ENCODE assay signal across 8 cellular contexts in the genomic region with DNA sequence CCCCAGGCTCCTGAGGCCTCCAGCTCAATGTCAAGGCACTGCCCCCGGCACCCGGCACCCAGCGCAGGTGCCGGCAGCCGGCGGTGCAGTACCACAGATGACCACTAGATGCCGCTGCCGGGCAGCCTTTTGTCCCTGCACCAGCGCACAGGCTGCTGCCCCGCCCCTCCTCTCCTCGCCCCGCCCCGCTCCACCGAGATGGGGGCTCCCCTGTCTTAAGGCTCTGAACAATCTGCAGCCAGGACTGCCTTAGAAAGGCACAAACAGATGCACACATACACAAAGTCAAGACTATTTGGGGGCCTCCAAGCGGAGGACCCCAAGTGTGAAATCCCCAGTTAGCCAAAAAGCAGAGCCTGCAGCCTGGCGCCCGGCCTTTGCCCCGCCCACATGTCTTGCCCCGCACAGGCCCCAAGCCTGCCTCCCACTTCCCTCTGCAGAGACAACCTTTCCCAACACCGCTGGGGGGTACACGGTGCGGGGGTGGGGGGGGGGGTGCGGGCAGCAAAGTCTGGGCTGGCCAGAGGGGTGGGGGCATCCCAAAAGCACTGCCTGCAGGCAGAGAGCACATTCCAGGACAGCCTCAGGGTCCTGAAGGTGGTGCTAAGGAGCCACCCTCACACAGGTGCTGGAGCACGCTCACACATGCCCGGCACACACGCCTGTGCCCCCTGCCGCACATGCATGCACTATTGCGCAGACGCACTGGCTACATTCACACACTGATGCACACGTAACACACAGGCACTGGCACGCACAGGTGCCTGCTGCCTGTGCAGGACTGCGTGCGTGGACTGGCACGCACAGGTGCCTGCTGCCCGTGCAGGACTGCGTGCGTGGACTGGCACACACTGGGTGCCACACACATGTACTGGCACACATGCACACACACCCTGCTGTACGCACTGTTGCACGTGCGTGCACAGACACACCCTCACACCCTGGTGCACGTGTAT. TPM values are rescaled to one million over a fixed set of nuclear protein-coding genes. Genes with fewer than 3 reads are reported as not detected.
DNase-seq lines count a peak whose midpoint lies in the region; TF ChIP-seq lines count a peak whose summit lies in the region.

No MANE protein-coding gene starts in this region.

- no peak overlapping the region for H3K4me2 ChIP-seq in parathyroid adenoma (ENCODE audit: low read length)

- WGBS in transverse colon (ENCODE audit: low coverage in 1 of 2), 2 donors = 36% methylated on average over 30 of the region's 41 CpGs; no CpG with 5 or more reads in 1 of the 2 donors

- DNase-seq in NCI-H2081 (lab: John Stamatoyannopoulos, UW) (peak; percentile 33 to 47), NCI-H2081 treated with DMSO at 0.1 percent for 48 hours (lab: John Stamatoyannopoulos, UW) (no peak), HS-5 (ENCODE audit: low read depth) (peak; percentile 19), SK-MEL-5 (ENCODE audit: low read depth, low spot score) (peak; percentile 60), activated gamma-delta T cell treated with Interleukin-2 at 50 U/mL for 16 hours (peak; percentile 86), globus pallidus (ENCODE audit: low spot score) (peak; percentile 50), transverse colon (peak; percentile 80)

- TF ChIP-seq EP300 in transverse colon (IDR thresholded peaks at IDR 0.05; ENCODE audit: low read depth) = no peak

- H3K36me3 ChIP-seq in parathyroid adenoma (ENCODE audit: control insufficient read depth, insufficient read depth, low read length) (no peaks in the 10 kb centered on the region), transverse colon (no peaks in the 10 kb centered on the region)

- intact Hi-C loops in transverse colon (cut with DNase I; ENCODE audit: low total_unique reads) = loop anchor here (5.0 kb wide), 1 partner anchor 126 kb away; no protein-coding TSS in a partner anchor

- peak overlapping the region; percentile 22 for H2AFZ ChIP-seq in parathyroid adenoma

- TF ChIP-seq CTCF in parathyroid adenoma (IDR thresholded peaks at IDR 0.05) (peak; percentile 96), transverse colon (IDR thresholded peaks at IDR 0.05) (peak; percentile 97 to 100 (median 100))

- in situ Hi-C loops in SK-MEL-5 (cut with HindIII; ENCODE audit: low pct_unique_long_range_greater_than_20kb, low sequenced_read_pairs) (no loop called here), transverse colon (cut with MboI; ENCODE audit: low pct_ligation_motif_present in 1 of 4, low pct_unique_long_range_greater_than_20kb in 1 of 4, low sequenced_read_pairs in 3 of 4) (no loop called here)

- peaks cover 2% of the 10 kb centered on the region for H3K9me3 ChIP-seq in parathyroid adenoma (ENCODE audit: control insufficient read depth, low read length)
- H3K9me3 ChIP-seq in transverse colon = no peaks in the 10 kb centered on the region

- no peak for TF ChIP-seq POLR2A in transverse colon (IDR thresholded peaks at IDR 0.05)

- no peaks in the 10 kb centered on the region for H3K27me3 ChIP-seq in parathyroid adenoma (ENCODE audit: control insufficient read depth, insufficient read depth, low read length)
- no peaks in the 10 kb centered on the region for H3K27me3 ChIP-seq in transverse colon

- H3K4me1 ChIP-seq in parathyroid adenoma = peaks cover 16% of the 10 kb centered on the region
- H3K4me1 ChIP-seq in transverse colon = peaks cover 0 to 8% (median 2%) of the 10 kb centered on the region in 4 donors

- H3K4me3 ChIP-seq in parathyroid adenoma (ENCODE audit: low read depth, low read length) = no peak overlapping the region
- no peak overlapping the region for H3K4me3 ChIP-seq in transverse colon

- H3K27ac ChIP-seq in parathyroid adenoma (no peak overlapping the region), transverse colon (no peak overlapping the region)

- no peak overlapping the region for H3K9ac ChIP-seq in parathyroid adenoma

- H3K79me2 ChIP-seq in parathyroid adenoma = no peaks in the 10 kb centered on the region

RNA-seq across cellular contexts. Expression of a gene that starts 37.1 kb away (rescaled TPM):
- 0.45 and 0.58 TPM in 2 replicates for total RNA-seq in SK-MEL-5 (2014; rRNA removed; shearing (Covaris generic))
- polyA plus RNA-seq in SK-MEL-5 (2015; cell fraction: cytosol; rRNA removed) = 0.44 and 0.60 TPM in 2 replicates
- polyA plus RNA-seq in SK-MEL-5 (2015; cell fraction: nucleus; rRNA removed) = 4.8 and 6.2 TPM in 2 replicates
- 100 to 1,000 TPM; 104 to 240 (median 145) TPM for total RNA-seq in transverse colon

Comparison
In these comparisons a context has a peak if more than half of its experiments do, and no peak if none do; other contexts are left out.
1. RNA of a gene that starts 37.1 kb away (total RNA-seq): 104 to 240 TPM in transverse colon; 0.45 to 0.58 TPM in SK-MEL-5; every median in the first group is over 10 times any median in the second.